In the genomic region with DNA sequence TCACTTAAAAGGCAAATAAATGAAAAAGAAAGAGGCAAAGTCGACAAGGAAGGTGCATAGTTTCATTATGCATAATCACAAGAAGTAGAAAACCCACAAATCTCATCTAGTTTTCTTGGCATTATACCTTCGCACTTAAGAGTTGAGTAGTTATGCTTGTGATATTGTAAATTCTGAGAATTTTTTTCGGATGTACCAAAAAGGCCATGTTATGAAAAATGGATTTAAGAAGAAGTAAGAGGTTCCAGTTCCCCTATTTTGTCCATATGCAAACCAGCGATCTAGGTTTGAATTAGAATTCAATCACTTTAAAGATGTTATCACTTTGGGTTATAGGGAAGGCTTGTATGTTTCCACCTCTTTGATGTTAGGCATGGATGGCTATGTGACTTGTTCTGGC, we compare ENCODE assay signal across 12 cellular contexts. TPM values are rescaled to one million over a fixed set of nuclear protein-coding genes. Genes with fewer than 3 reads are reported as not detected.
DNase-seq lines count a peak whose midpoint lies in the region; ATAC-seq and TF ChIP-seq lines count a peak whose summit lies in the region.
"Had no signal": no experiment of that assay in that cellular context is flagged by ENCODE, and none has a peak within 500 bp of the region (broad histone marks: within the 10 kb centered on the region; RNA-seq: fewer than 3 reads in every experiment).

No MANE protein-coding gene starts in this region.

- no peaks in the 10 kb centered on the region for H3K36me3 Mint-ChIP-seq in memory B cell
- H3K36me3 Mint-ChIP-seq: naive thymus-derived CD8-positive, alpha-beta T cell had no signal

- peaks cover 9% of the 10 kb centered on the region for H3K4me1 Mint-ChIP-seq in memory B cell
- H3K4me1 Mint-ChIP-seq: naive thymus-derived CD8-positive, alpha-beta T cell had no signal

- no peaks in the 10 kb centered on the region for H3K27me3 Mint-ChIP-seq in memory B cell

- H4K91ac ChIP-seq in trophoblast cell (ENCODE audit: low read depth, low read length), result no peak overlapping the region

- no peak overlapping the region for H3K18ac ChIP-seq in trophoblast cell (ENCODE audit: low read length)

- ATAC-seq in GM18868 (IDR thresholded peaks at IDR 0.05; ENCODE audit: unreplicated experiment) (peak; percentile 92), GM21528 (IDR thresholded peaks at IDR 0.05; ENCODE audit: low FRiP score, unreplicated experiment) (peak; percentile 84), HG03066 (IDR thresholded peaks at IDR 0.05; ENCODE audit: low read depth, unreplicated experiment) (peak; percentile 85), memory B cell (ENCODE audit: low read depth) (peak; percentile 70)
- ATAC-seq: naive thymus-derived CD8-positive, alpha-beta T cell had no signal

- H3K4me1 ChIP-seq in smooth muscle cell (ENCODE audit: low read depth) (no peaks in the 10 kb centered on the region), trophoblast cell (ENCODE audit: control insufficient read depth in 1 of 2, insufficient read depth in 2 of 2, low read length in 2 of 2) (no peaks in the 10 kb centered on the region)

- no peak overlapping the region for H3K4me3 Mint-ChIP-seq in memory B cell
- H3K4me3 Mint-ChIP-seq: naive thymus-derived CD8-positive, alpha-beta T cell had no signal

- H3K36me3 ChIP-seq in smooth muscle cell (ENCODE audit: low read depth) (no peaks in the 10 kb centered on the region), trophoblast cell (ENCODE audit: control insufficient read depth in 1 of 2, insufficient read depth in 2 of 2, low read length in 2 of 2) (no peaks in the 10 kb centered on the region)

- H3K27me3 ChIP-seq in smooth muscle cell (ENCODE audit: low read depth) (no peaks in the 10 kb centered on the region), trophoblast cell (ENCODE audit: insufficient read depth, low read length) (no peaks in the 10 kb centered on the region)

- H3K79me1 ChIP-seq in trophoblast cell (ENCODE audit: low read length), result no peaks in the 10 kb centered on the region

- H3K79me2 ChIP-seq in smooth muscle cell (ENCODE audit: low read depth), result no peaks in the 10 kb centered on the region
- H3K79me2 ChIP-seq in trophoblast cell (ENCODE audit: control insufficient read depth, insufficient read depth, low read length, poor library complexity), result no peaks in the 10 kb centered on the region

- no peak overlapping the region for H2BK12ac ChIP-seq in trophoblast cell (ENCODE audit: low read length)

- no peak overlapping the region for H3K27ac ChIP-seq in smooth muscle cell (ENCODE audit: low read depth)
- no peak overlapping the region for H3K27ac ChIP-seq in trophoblast cell (ENCODE audit: low read depth, low read length)
- H3K27ac ChIP-seq: VCaP had no signal

- H2AFZ ChIP-seq in smooth muscle cell (ENCODE audit: low read depth) (no peak overlapping the region), trophoblast cell (ENCODE audit: insufficient read depth, low read length, poor library complexity) (no peak overlapping the region)

- H2AK5ac ChIP-seq in trophoblast cell (ENCODE audit: low read length), result no peak overlapping the region

- TF ChIP-seq CTCF in smooth muscle cell (IDR thresholded peaks at IDR 0.05; ENCODE audit: borderline replicate concordance, insufficient read depth, poor library complexity, severe bottlenecking) (no peak), lower leg skin (IDR thresholded peaks at IDR 0.05) (no peak)

- no peak overlapping the region for H3K27ac Mint-ChIP-seq in memory B cell
- H3K27ac Mint-ChIP-seq: naive thymus-derived CD8-positive, alpha-beta T cell had no signal

- H3K9ac ChIP-seq in smooth muscle cell (ENCODE audit: low read depth) (no peak overlapping the region), trophoblast cell (ENCODE audit: low read length) (no peak overlapping the region)

- H3K4me3 ChIP-seq in smooth muscle cell, result no peak overlapping the region
- H3K4me3 ChIP-seq in trophoblast cell (ENCODE audit: low read depth, low read length), result no peak overlapping the region
- no peak overlapping the region for H3K4me3 ChIP-seq in lower leg skin (ENCODE audit: low read depth, poor library complexity, severe bottlenecking)

- H3K14ac ChIP-seq in trophoblast cell (ENCODE audit: low read length), result no peak overlapping the region

- H4K8ac ChIP-seq in trophoblast cell (ENCODE audit: low read depth, low read length), result no peak overlapping the region

- H2BK5ac ChIP-seq in trophoblast cell (ENCODE audit: low read depth, low read length, poor library complexity), result no peak overlapping the region

- no peak overlapping the region for H4K12ac ChIP-seq in trophoblast cell (ENCODE audit: low read depth, low read length)

- H3K9me3 Mint-ChIP-seq in memory B cell, result no peaks in the 10 kb centered on the region
- H3K9me3 Mint-ChIP-seq: naive thymus-derived CD8-positive, alpha-beta T cell had no signal

- no peaks in the 10 kb centered on the region for H3F3A ChIP-seq in smooth muscle cell (ENCODE audit: low read depth)

- TF ChIP-seq POLR2A in lower leg skin (IDR thresholded peaks at IDR 0.05), result no peak

- H2BK120ac ChIP-seq in trophoblast cell (ENCODE audit: insufficient read depth, low read length, poor library complexity), result no peak overlapping the region

- H3K9me3 ChIP-seq in smooth muscle cell (replicated peaks; ENCODE audit: low read depth), result no peaks in the 10 kb centered on the region
- H3K9me3 ChIP-seq in trophoblast cell (ENCODE audit: insufficient read depth, low read depth, low read length), result no peaks in the 10 kb centered on the region

- H3K23ac ChIP-seq in trophoblast cell (ENCODE audit: low read length), result no peak overlapping the region

- 86% methylated on average over 4 of the region's 4 CpGs for WGBS in smooth muscle cell (ENCODE audit: low lambda C conversion rate)
- no CpG with 5 or more reads among the region's 4 CpGs for WGBS in trophoblast cell (ENCODE audit: extremely low coverage, insufficient coverage, insufficient read length)
- 76 to 80% methylated on average over 4 of the region's 4 CpGs for WGBS in lower leg skin, 2 donors

- DNase-seq in memory B cell (ENCODE audit: low spot score in 2 of 2) (no peak), smooth muscle cell (lab: John Stamatoyannopoulos, UW; ENCODE audit: unreplicated experiment) (no peak), trophoblast cell (no peak), lower leg skin (ENCODE audit: low spot score in 2 of 2) (no peak)
- DNase-seq: central memory CD4-positive, alpha-beta T cell; naive thymus-derived CD8-positive, alpha-beta T cell; NCI-H2171; stimulated activated CD4-positive, alpha-beta T cell treated with anti-CD3 and anti-CD28 coated beads, Interleukin-12 subunit alpha, Interleukin-12 subunit beta, amount 100 ng/mL, for 4 hours had no signal

- H3K4ac ChIP-seq in trophoblast cell (ENCODE audit: low read depth, low read length), result no peak overlapping the region

- intact Hi-C loops in lower leg skin (cut with DNase I; ENCODE audit: low total_unique reads), result no loop called here

- H4K20me1 ChIP-seq in smooth muscle cell (ENCODE audit: low read depth), result no peaks in the 10 kb centered on the region

- no peak overlapping the region for H3K4me2 ChIP-seq in smooth muscle cell
- no peak overlapping the region for H3K4me2 ChIP-seq in trophoblast cell (ENCODE audit: low read length)

RNA-seq across cellular contexts. Expression of gene ERICH3, which starts 7.9 kb away (rescaled TPM):
- total RNA-seq in smooth muscle cell, result not detected in 2 replicates
- polyA plus RNA-seq in smooth muscle cell, result not detected in 2 replicates
- 0.03 TPM in 2 replicates for polyA plus RNA-seq in trophoblast cell (2013)
- total RNA-seq in lower leg skin, result not detected
- total RNA-seq: naive thymus-derived CD8-positive, alpha-beta T cell had no signal
- polyA plus RNA-seq: naive thymus-derived CD8-positive, alpha-beta T cell had no signal

RNA-seq across cellular contexts. Expression of gene CRYZ, which starts 51.4 kb away (rescaled TPM):
- total RNA-seq in smooth muscle cell (0.04 TPM in 1 of 2 replicates, not detected in the other), lower leg skin (10 to 100 TPM; 12.1 to 25.7 (median 21.3) TPM)
- not detected in 2 replicates for polyA plus RNA-seq in smooth muscle cell
- 30.4 and 31.4 TPM in 2 replicates for polyA plus RNA-seq in trophoblast cell (2013)

RNA-seq across cellular contexts. Expression of gene TYW3, which starts 51.5 kb away (rescaled TPM):
- total RNA-seq in smooth muscle cell (not detected in 2 replicates), lower leg skin (10 to 100 TPM in 2 of 4 donors, 1 to 10 TPM in 2; 6.5 to 10.8 (median 8.7) TPM)
- polyA plus RNA-seq in smooth muscle cell, result not detected in 2 replicates
- polyA plus RNA-seq in trophoblast cell (2013), result 16.3 and 16.8 TPM in 2 replicates

Comparison
In these comparisons a context has a peak if more than half of its experiments do, and no peak if none do; other contexts are left out.
1. RNA of gene CRYZ, which starts 51.4 kb away (total RNA-seq): 12.1 to 25.7 TPM in lower leg skin; 0.04 TPM in smooth muscle cell; every median in the first group is over 10 times any median in the second.
2. Peak in every context shown above with its lines, with median percentiles within 50 percentile points of each other: ATAC-seq.